In the genomic region with DNA sequence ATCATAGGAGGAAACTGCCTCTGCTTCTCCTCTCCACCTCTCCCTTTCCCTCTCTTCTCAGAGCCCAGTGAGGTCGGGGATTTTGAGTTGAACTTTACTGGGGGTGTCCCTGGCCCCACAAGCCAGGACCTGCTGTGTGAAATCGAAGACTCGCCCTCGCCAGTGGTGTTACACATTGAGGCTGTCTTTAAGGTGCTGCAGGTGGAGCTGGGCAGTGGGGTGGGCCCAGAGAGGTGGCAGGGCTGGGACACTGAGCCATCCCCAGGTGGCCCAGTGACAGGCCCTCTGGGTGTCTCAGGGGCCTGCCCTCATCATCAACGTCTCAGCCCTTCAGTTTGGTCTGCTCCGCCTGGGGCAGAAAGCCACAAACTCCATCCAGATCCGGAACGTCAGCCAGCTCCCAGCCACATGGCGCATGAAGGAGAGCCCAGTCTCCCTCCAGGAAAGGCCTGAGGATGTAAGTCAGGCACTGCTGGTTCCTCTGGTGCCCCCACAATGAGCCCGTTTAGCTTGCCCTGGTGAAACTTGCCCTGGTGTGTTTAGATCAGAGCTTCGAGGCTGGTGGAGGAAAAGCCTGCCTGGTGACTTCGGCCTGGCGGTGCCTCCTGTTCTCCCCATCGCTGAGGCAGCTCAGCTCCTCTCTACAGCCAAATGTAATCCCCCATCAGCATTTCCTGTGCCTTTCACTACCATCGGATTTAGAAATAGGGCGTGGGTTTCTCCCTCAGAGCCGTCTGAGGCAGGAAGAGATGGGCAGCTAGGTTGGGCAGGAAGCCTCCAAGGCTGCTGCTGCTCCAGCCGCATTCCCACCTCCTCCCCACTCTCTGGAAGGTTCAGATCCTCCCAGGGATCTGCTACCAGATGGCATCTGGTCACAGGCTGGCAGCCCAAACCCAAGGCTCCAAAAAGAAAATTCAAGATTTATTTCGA, we compare ENCODE assay signal across 1 cellular context.
TF ChIP-seq lines count a peak whose summit lies in the region.

No MANE protein-coding gene starts in this region.

TF ChIP-seq in H1, 55 proteins besides CTCF, POLR2A, EP300 and RAD21:
- TF ChIP-seq CBX8 (IDR thresholded peaks at IDR 0.05; ENCODE audit: borderline replicate concordance, low read depth, low read length) (no peak), NANOG (IDR thresholded peaks at IDR 0.05; ENCODE audit: insufficient read depth, low read depth, low read length, poor library complexity, severe bottlenecking) (no peak), SRF (IDR thresholded peaks at IDR 0.05; ENCODE audit: low read depth, low read length) (no peak), TEAD4 (IDR thresholded peaks at IDR 0.05; ENCODE audit: low read depth, low read length) (no peak), TAF7 (optimal IDR thresholded peaks at IDR 0.05; ENCODE audit: borderline replicate concordance, low read depth, low read length) (no peak), CEBPB (IDR thresholded peaks at IDR 0.05; ENCODE audit: low read depth, low read length) (no peak), EGR1 (IDR thresholded peaks at IDR 0.05; ENCODE audit: borderline replicate concordance, low read depth, low read length) (no peak), CREB1 (IDR thresholded peaks at IDR 0.05) (no peak), GABPA (IDR thresholded peaks at IDR 0.05; ENCODE audit: borderline replicate concordance, insufficient read depth, low read length) (no peak)
- TF ChIP-seq, protein P1, sequence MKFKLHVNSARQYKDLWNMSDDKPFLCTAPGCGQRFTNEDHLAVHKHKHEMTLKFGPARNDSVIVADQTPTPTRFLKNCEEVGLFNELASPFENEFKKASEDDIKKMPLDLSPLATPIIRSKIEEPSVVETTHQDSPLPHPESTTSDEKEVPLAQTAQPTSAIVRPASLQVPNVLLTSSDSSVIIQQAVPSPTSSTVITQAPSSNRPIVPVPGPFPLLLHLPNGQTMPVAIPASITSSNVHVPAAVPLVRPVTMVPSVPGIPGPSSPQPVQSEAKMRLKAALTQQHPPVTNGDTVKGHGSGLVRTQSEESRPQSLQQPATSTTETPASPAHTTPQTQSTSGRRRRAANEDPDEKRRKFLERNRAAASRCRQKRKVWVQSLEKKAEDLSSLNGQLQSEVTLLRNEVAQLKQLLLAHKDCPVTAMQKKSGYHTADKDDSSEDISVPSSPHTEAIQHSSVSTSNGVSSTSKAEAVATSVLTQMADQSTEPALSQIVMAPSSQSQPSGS (IDR thresholded peaks at IDR 0.05; ENCODE audit: low read length) = no peak
- TF ChIP-seq, protein P2, sequence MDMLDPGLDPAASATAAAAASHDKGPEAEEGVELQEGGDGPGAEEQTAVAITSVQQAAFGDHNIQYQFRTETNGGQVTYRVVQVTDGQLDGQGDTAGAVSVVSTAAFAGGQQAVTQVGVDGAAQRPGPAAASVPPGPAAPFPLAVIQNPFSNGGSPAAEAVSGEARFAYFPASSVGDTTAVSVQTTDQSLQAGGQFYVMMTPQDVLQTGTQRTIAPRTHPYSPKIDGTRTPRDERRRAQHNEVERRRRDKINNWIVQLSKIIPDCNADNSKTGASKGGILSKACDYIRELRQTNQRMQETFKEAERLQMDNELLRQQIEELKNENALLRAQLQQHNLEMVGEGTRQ (IDR thresholded peaks at IDR 0.05; ENCODE audit: low read length) = no peak
